In genomic region chr10:69867699-69868558, GRCh38 we compare ENCODE assay signal across 1 cellular context.
A peak's percentile ranks its signal among the peaks of the same experiment; 100 is the strongest.
TF ChIP-seq lines count a peak whose summit lies in the region.

No MANE protein-coding gene starts in this region.

TF ChIP-seq in GM23338, 12 proteins besides CTCF, POLR2A, EP300 and RAD21:
- TF ChIP-seq ZNF462 (CRISPR knock-in tag; IDR thresholded peaks at IDR 0.05), result peak; percentile 53
- TF ChIP-seq CREB1 (CRISPR knock-in tag; IDR thresholded peaks at IDR 0.05; ENCODE audit: low read depth), result no peak
- TF ChIP-seq EZH2phosphoT487 (IDR thresholded peaks at IDR 0.05; ENCODE audit: unreplicated experiment), result no peak
- no peak for TF ChIP-seq ETS1 (IDR thresholded peaks at IDR 0.05)
- no peak for TF ChIP-seq POLR2AphosphoS5 (IDR thresholded peaks at IDR 0.05; ENCODE audit: low read depth)
- TF ChIP-seq STAT1 (IDR thresholded peaks at IDR 0.05; ENCODE audit: unreplicated experiment), result no peak
- no peak for TF ChIP-seq REST (IDR thresholded peaks at IDR 0.05; ENCODE audit: unreplicated experiment)
- TF ChIP-seq ZNF331 (CRISPR knock-in tag; IDR thresholded peaks at IDR 0.05; ENCODE audit: low read depth), result 0 out of 2 replicates have a peak, but pooled peaks have one; percentile 2
- TF ChIP-seq JUNB (IDR thresholded peaks at IDR 0.05; ENCODE audit: unreplicated experiment), result no peak
- no peak for TF ChIP-seq EZH2 (IDR thresholded peaks at IDR 0.05; ENCODE audit: low read depth, unreplicated experiment)
- peak; percentile 38; the same call in 1 of the 2 replicates for TF ChIP-seq NANOG (IDR thresholded peaks at IDR 0.05; ENCODE audit: borderline replicate concordance)
- TF ChIP-seq ZNF114 (CRISPR knock-in tag; IDR thresholded peaks at IDR 0.05), result peak; percentile 74; the same call in 1 of the 2 replicates
